In genomic region chr20:25259788-25260254, GRCh38 we compare ENCODE assay signal across 22 cellular contexts. TPM values are rescaled to one million over a fixed set of nuclear protein-coding genes. Genes with fewer than 3 reads are reported as not detected.
A peak's percentile ranks its signal among the peaks of the same experiment; 100 is the strongest.
DNase-seq lines count a peak whose midpoint lies in the region; ATAC-seq, FAIRE-seq and TF ChIP-seq lines count a peak whose summit lies in the region.
"Had no signal": no experiment of that assay in that cellular context is flagged by ENCODE, and none has a peak within 500 bp of the region (broad histone marks: within the 10 kb centered on the region; RNA-seq: fewer than 3 reads in every experiment).

No MANE protein-coding gene starts in this region.

- H4K20me1 ChIP-seq in GM23338 (replicated peaks; ENCODE audit: insufficient read depth): peaks cover 15% of the 10 kb centered on the region

- peaks cover 47% of the 10 kb centered on the region for H3K36me3 Mint-ChIP-seq in GM23338 (ENCODE audit: low read depth)

- H3K9me3 Mint-ChIP-seq in GM23338: peaks cover 12% of the 10 kb centered on the region

- H2AFZ ChIP-seq in GM23338: no peak overlapping the region

- H3K27ac Mint-ChIP-seq in GM23338: no peak overlapping the region
- H3K27ac Mint-ChIP-seq: mesothelial cell of epicardium had no signal

- no peak for DNase-seq in activated CD4-positive, CD25-positive, alpha-beta regulatory T cell treated with anti-CD3 and anti-CD28 coated beads, Interleukin-2, amount 50 U/mL, for 72 hours
- DNase-seq in WERI-Rb-1: peak; percentile 1
- no peak for DNase-seq in choroid plexus epithelial cell (ENCODE audit: low read depth)
- DNase-seq in small intestine: peak; percentile 77
- DNase-seq in GM23338 (ENCODE audit: low spot score): no peak
- no peak for DNase-seq in HuH-7.5 (ENCODE audit: low spot score)
- DNase-seq: activated CD4-positive, CD25-positive, alpha-beta regulatory T cell; DMS153; KBM-7; NCI-H1092 treated with DMSO at 0.1 percent for 48 hours; NCI-H524 treated with DMSO at 0.1 percent for 48 hours; SIG-M5; stimulated activated CD4-positive, alpha-beta T cell treated with anti-CD3 and anti-CD28 coated beads, Interleukin-2, amount 100 ng/mL, for 24 hours had no signal

- H3K9me2 ChIP-seq in GM23338 (ENCODE audit: insufficient read depth): no peaks in the 10 kb centered on the region

- H3K4me3 Mint-ChIP-seq in GM23338: no peak overlapping the region
- H3K4me3 Mint-ChIP-seq: mesothelial cell of epicardium had no signal

- peaks cover 2% of the 10 kb centered on the region for H3K27me3 Mint-ChIP-seq in GM23338 (ENCODE audit: insufficient read depth, low read depth, poor library complexity)

- H3K4me3 ChIP-seq in WERI-Rb-1 (ENCODE audit: low read depth, low read length): no peak overlapping the region
- H3K4me3 ChIP-seq in choroid plexus epithelial cell (ENCODE audit: low read depth, low read length): no peak overlapping the region
- no peak overlapping the region for H3K4me3 ChIP-seq in small intestine (ENCODE audit: low read depth in 1 of 2, low read length in 2 of 2)
- no peak overlapping the region for H3K4me3 ChIP-seq in GM23338
- H3K4me3 ChIP-seq: ascending aorta; BLaER1 treated with 17β-estradiol and CSF1 and Interleukin-3, amounts not matched to agents 10 nM and 100 nM; tibial nerve had no signal

- WGBS in small intestine, 3 donors: 39 to 74% (median 61%) methylated on average over 9 of the region's 9 CpGs

- peaks cover 29% of the 10 kb centered on the region for H3K79me2 ChIP-seq in GM23338 (replicated peaks; ENCODE audit: insufficient read depth)

- H3K4me1 ChIP-seq in small intestine (ENCODE audit: control insufficient read depth in 2 of 2, insufficient read depth in 1 of 2, low read depth in 1 of 2, low read length in 1 of 2): no peaks in the 10 kb centered on the region
- no peaks in the 10 kb centered on the region for H3K4me1 ChIP-seq in GM23338 (ENCODE audit: insufficient read depth)

- H3F3A ChIP-seq in GM23338 (replicated peaks; ENCODE audit: low read depth): no peaks in the 10 kb centered on the region

- TF ChIP-seq CTCF in WERI-Rb-1 (IDR thresholded peaks at IDR 0.05; ENCODE audit: low read depth, low read length) (0 out of 2 replicates have a peak, but pooled peaks have one; percentile 6), choroid plexus epithelial cell (conservative IDR thresholded peaks at IDR 0.05; ENCODE audit: low read depth, low read length) (peak; percentile 9), GM23338 (conservative IDR thresholded peaks at IDR 0.05; ENCODE audit: low read depth in 2 of 2) (no peak)

- H3K27me3 ChIP-seq in WERI-Rb-1 (ENCODE audit: insufficient read depth, low read depth, severe bottlenecking) (no peaks in the 10 kb centered on the region), small intestine (ENCODE audit: control insufficient read depth in 2 of 2, insufficient read depth in 2 of 2, low read length in 2 of 2) (no peaks in the 10 kb centered on the region), GM23338 (ENCODE audit: insufficient read depth) (no peaks in the 10 kb centered on the region)
- H3K27me3 ChIP-seq: ascending aorta; BLaER1 treated with 17β-estradiol and CSF1 and Interleukin-3, amounts not matched to agents 10 nM and 100 nM; tibial nerve had no signal

- no peak overlapping the region for H3K4me2 ChIP-seq in GM23338
- H3K4me2 ChIP-seq: BLaER1 treated with 17β-estradiol and CSF1 and Interleukin-3, amounts not matched to agents 10 nM and 100 nM had no signal

- H3K36me3 ChIP-seq in WERI-Rb-1 (peaks cover 63% of the 10 kb centered on the region), small intestine (ENCODE audit: control insufficient read depth in 2 of 2, insufficient read depth in 2 of 2, low read length in 2 of 2) (peaks cover 0 to 2% of the 10 kb centered on the region in 2 donors), GM23338 (ENCODE audit: insufficient read depth) (peaks cover 5% of the 10 kb centered on the region; the same call in 1 of the 2 replicates)

- H3K4me1 Mint-ChIP-seq in GM23338: no peaks in the 10 kb centered on the region
- H3K4me1 Mint-ChIP-seq: mesothelial cell of epicardium had no signal

- H3K27ac ChIP-seq in WERI-Rb-1 (no peak overlapping the region), small intestine (ENCODE audit: low read depth in 1 of 2, low read length in 1 of 2) (no peak overlapping the region), GM23338 (ENCODE audit: low read depth) (no peak overlapping the region)
- H3K27ac ChIP-seq: 22Rv1; ascending aorta; BLaER1 treated with 17β-estradiol and CSF1 and Interleukin-3, amounts not matched to agents 10 nM and 100 nM; HL-60; tibial nerve had no signal

- H3K9me3 ChIP-seq in WERI-Rb-1 (ENCODE audit: severe bottlenecking) (no peaks in the 10 kb centered on the region), small intestine (ENCODE audit: control insufficient read depth, low read depth) (no peaks in the 10 kb centered on the region)
- H3K9me3 ChIP-seq: ascending aorta, tibial nerve had no signal

- no peak for FAIRE-seq in small intestine (lab: Jason Lieb, UNC)
- FAIRE-seq: H54 had no signal

- peak; percentile 25 to 27 for ATAC-seq in activated CD4-positive, CD25-positive, alpha-beta regulatory T cell treated with anti-CD3 and anti-CD28 coated beads, Interleukin-2, amount 50 U/mL, for 24 hours
- no peak for ATAC-seq in GM23338
- no peak for ATAC-seq in HG03378 (IDR thresholded peaks at IDR 0.05; ENCODE audit: unreplicated experiment)

TF ChIP-seq in GM23338, 12 proteins besides CTCF, POLR2A, EP300 and RAD21:
- TF ChIP-seq ZNF114 (CRISPR knock-in tag; IDR thresholded peaks at IDR 0.05) (no peak), EZH2phosphoT487 (IDR thresholded peaks at IDR 0.05; ENCODE audit: unreplicated experiment) (no peak)

RNA-seq across cellular contexts. Expression of gene PYGB, which starts 11.9 kb away (rescaled TPM):
- 10 to 100 TPM; 25.7 to 37.0 (median 28.4) TPM for polyA plus RNA-seq in small intestine
- total RNA-seq in GM23338 (2014; rRNA removed; shearing (Covaris generic)): 61.9 and 64.0 TPM in 2 replicates
- polyA plus RNA-seq in GM23338 (2016; fragmentation: Nextera tagmentation; extraction: Ambion mirVana): 15.6 and 15.9 TPM in 2 replicates

Comparison
In these comparisons a context has a peak if more than half of its experiments do, and no peak if none do; other contexts are left out.
1. ATAC-seq: peak in activated CD4-positive, CD25-positive, alpha-beta regulatory T cell treated with anti-CD3 and anti-CD28 coated beads, Interleukin-2, amount 50 U/mL, for 24 hours (2 of 2); none in GM23338 (single experiment) and HG03378 (single experiment).
2. DNase-seq: peak in WERI-Rb-1 (single experiment) and small intestine (single experiment); none in activated CD4-positive, CD25-positive, alpha-beta regulatory T cell treated with anti-CD3 and anti-CD28 coated beads, Interleukin-2, amount 50 U/mL, for 72 hours (single experiment), choroid plexus epithelial cell (single experiment), GM23338 (single experiment) and HuH-7.5 (single experiment).
3. CTCF ChIP-seq: peak in WERI-Rb-1 (single experiment) and choroid plexus epithelial cell (single experiment); none in GM23338 (0 of 2).